Comparison of ENCODE assay signal across 8 cellular contexts in genomic region chr19:34475026-34475974, GRCh38. TPM values are rescaled to one million over a fixed set of nuclear protein-coding genes. Genes with fewer than 3 reads are reported as not detected.
A peak's percentile ranks its signal among the peaks of the same experiment; 100 is the strongest.
DNase-seq lines count a peak whose midpoint lies in the region; ATAC-seq and TF ChIP-seq lines count a peak whose summit lies in the region.

No MANE protein-coding gene starts in this region.

- no peak overlapping the region for H2AFZ ChIP-seq in Karpas-422 (ENCODE audit: low read length)

- no peaks in the 10 kb centered on the region for H3K9me2 ChIP-seq in Karpas-422 (replicated peaks; ENCODE audit: insufficient read depth, low read length)

- TF ChIP-seq CTCF in AG10803 (conservative IDR thresholded peaks at IDR 0.05; ENCODE audit: low read length) = no peak

- peak overlapping the region; percentile 57 for H3K27ac ChIP-seq in adipose tissue (ENCODE audit: low read depth, low read length)
- H3K27ac ChIP-seq in Karpas-422 (ENCODE audit: low read length) = no peak overlapping the region

- no peaks in the 10 kb centered on the region for H4K20me1 ChIP-seq in Karpas-422 (ENCODE audit: insufficient read depth, low read depth, low read length)

- H3K4me3 ChIP-seq in AG10803 (ENCODE audit: low read length) (no peak overlapping the region), Karpas-422 (ENCODE audit: low read length) (no peak overlapping the region)

- no peak overlapping the region for H3K9ac ChIP-seq in Karpas-422 (ENCODE audit: low read length)

- no peaks in the 10 kb centered on the region for H3K9me3 ChIP-seq in Karpas-422 (ENCODE audit: low read length)

- DNase-seq in AG10803 (ENCODE audit: low read depth) = peak; percentile 87
- peak; percentile 27 for DNase-seq in HPDE6-E6E7 (ENCODE audit: extremely low spot score)
- DNase-seq in lung microvascular endothelial cell (ENCODE audit: low read depth in 2 of 2) = peak; percentile 20 to 61
- no peak for DNase-seq in NCI-H524 (lab: John Stamatoyannopoulos, UW)
- no peak for DNase-seq in Karpas-422
- no peak for DNase-seq in midbrain (lab: John Stamatoyannopoulos, UW)

- no peaks in the 10 kb centered on the region for H3K27me3 ChIP-seq in Karpas-422 (ENCODE audit: low read length)

- WGBS in adipose tissue, 3 donors = 50 to 79% (median 53%) methylated on average over 9 of the region's 9 CpGs

- no peak overlapping the region for H3K4me2 ChIP-seq in Karpas-422 (ENCODE audit: low read depth, low read length, poor library complexity, severe bottlenecking)

- peaks cover 20% of the 10 kb centered on the region; the same call in 1 of the 2 replicates for H3K36me3 ChIP-seq in Karpas-422 (ENCODE audit: insufficient read depth, low read length)

- no peaks in the 10 kb centered on the region for H3K4me1 ChIP-seq in Karpas-422 (ENCODE audit: low read length)

- ATAC-seq in HG03354 (IDR thresholded peaks at IDR 0.05; ENCODE audit: poor library complexity, severe bottlenecking, unreplicated experiment) = no peak

- no peaks in the 10 kb centered on the region for H3K79me2 ChIP-seq in Karpas-422 (ENCODE audit: low read length)

RNA-seq across cellular contexts. Expression of gene WTIP, which starts 6.3 kb away (rescaled TPM):
- polyA plus RNA-seq in adipose tissue = 10 to 100 TPM in 2 of 3 donors, 1 to 10 TPM in 1; 2.7 to 21.0 (median 14.8) TPM
- total RNA-seq in lung microvascular endothelial cell = 22.2 and 48.0 TPM in 2 replicates
- total RNA-seq in Karpas-422 (2014; rRNA removed; shearing (Covaris generic); ENCODE audit: low replicate concordance) = 0.72 and 1.1 TPM in 2 replicates

RNA-seq across cellular contexts. Expression of gene UBA2, which starts 47.1 kb away (rescaled TPM):
- 100 to 1,000 TPM in 1 of 3 donors, 10 to 100 TPM in 2; 39.2 to 112 (median 89.7) TPM for polyA plus RNA-seq in adipose tissue
- total RNA-seq in lung microvascular endothelial cell = 70.0 and 92.3 TPM in 2 replicates
- total RNA-seq in Karpas-422 (2014; rRNA removed; shearing (Covaris generic); ENCODE audit: low replicate concordance) = 190 and 313 TPM in 2 replicates

Comparison
In these comparisons a context has a peak if more than half of its experiments do, and no peak if none do; other contexts are left out.
1. DNase-seq: peak in AG10803 (single experiment), HPDE6-E6E7 (single experiment) and lung microvascular endothelial cell (2 of 2); none in NCI-H524 (0 of 2), Karpas-422 (single experiment) and midbrain (single experiment).
2. RNA of gene WTIP, which starts 6.3 kb away (total RNA-seq): 22.2 to 48.0 TPM in lung microvascular endothelial cell; 0.72 to 1.1 TPM in Karpas-422; every median in the first group is over 10 times any median in the second.